ENCODE assay signal across 1 cellular context in the genomic region with DNA sequence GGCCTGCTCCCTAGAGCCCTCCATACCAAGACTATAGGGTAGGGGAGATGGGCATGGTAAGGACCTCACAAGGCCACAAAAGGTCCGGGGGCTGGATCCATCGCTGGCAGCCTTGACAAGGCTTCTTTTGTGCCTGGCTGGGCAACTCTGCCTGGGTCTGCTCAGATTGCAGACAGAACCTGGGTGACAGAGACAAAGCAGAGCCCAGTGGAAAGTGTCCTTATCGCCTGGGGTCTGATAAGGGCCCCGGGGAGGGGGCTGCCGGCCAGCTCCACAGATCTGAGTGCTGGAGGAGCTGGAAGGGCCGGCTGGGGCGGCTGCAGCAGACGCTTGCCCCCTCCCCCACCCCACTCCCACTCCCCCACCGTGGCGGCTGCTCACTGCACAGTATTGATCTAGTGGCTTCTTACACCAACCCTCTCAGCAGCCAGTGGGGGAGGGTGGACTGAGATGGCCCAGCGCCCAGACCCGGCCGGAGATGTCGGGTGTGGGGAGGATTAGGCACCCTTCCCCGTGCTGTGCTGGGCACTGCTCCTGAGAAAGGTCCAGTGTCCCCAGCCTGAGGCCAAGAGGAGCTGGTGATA.
TF ChIP-seq lines count a peak whose summit lies in the region.

No MANE protein-coding gene starts in this region.

TF ChIP-seq in HepG2, 621 proteins besides CTCF, POLR2A, EP300 and RAD21 (continued from another document and continues in another):
- TF ChIP-seq, protein P1, sequence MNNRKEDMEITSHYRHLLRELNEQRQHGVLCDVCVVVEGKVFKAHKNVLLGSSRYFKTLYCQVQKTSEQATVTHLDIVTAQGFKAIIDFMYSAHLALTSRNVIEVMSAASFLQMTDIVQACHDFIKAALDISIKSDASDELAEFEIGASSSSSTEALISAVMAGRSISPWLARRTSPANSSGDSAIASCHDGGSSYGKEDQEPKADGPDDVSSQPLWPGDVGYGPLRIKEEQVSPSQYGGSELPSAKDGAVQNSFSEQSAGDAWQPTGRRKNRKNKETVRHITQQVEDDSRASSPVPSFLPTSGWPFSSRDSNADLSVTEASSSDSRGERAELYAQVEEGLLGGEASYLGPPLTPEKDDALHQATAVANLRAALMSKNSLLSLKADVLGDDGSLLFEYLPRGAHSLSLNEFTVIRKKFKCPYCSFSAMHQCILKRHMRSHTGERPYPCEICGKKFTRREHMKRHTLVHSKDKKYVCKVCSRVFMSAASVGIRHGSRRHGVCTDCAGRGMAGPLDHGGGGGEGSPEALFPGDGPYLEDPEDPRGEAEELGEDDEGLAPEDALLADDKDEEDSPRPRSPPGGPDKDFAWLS (CRISPR knock-in tag; IDR thresholded peaks at IDR 0.05; ENCODE audit: borderline replicate concordance): no peak
- TF ChIP-seq CHD2 (IDR thresholded peaks at IDR 0.05; ENCODE audit: low read depth, low read length): no peak
- TF ChIP-seq, protein P2, sequence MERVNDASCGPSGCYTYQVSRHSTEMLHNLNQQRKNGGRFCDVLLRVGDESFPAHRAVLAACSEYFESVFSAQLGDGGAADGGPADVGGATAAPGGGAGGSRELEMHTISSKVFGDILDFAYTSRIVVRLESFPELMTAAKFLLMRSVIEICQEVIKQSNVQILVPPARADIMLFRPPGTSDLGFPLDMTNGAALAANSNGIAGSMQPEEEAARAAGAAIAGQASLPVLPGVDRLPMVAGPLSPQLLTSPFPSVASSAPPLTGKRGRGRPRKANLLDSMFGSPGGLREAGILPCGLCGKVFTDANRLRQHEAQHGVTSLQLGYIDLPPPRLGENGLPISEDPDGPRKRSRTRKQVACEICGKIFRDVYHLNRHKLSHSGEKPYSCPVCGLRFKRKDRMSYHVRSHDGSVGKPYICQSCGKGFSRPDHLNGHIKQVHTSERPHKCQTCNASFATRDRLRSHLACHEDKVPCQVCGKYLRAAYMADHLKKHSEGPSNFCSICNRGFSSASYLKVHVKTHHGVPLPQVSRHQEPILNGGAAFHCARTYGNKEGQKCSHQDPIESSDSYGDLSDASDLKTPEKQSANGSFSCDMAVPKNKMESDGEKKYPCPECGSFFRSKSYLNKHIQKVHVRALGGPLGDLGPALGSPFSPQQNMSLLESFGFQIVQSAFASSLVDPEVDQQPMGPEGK (CRISPR knock-in tag; IDR thresholded peaks at IDR 0.05): peak; percentile 48; the same call in 1 of the 2 replicates
- no peak for TF ChIP-seq ZNF530 (CRISPR knock-in tag; IDR thresholded peaks at IDR 0.05; ENCODE audit: low read depth)
- TF ChIP-seq, protein P3, sequence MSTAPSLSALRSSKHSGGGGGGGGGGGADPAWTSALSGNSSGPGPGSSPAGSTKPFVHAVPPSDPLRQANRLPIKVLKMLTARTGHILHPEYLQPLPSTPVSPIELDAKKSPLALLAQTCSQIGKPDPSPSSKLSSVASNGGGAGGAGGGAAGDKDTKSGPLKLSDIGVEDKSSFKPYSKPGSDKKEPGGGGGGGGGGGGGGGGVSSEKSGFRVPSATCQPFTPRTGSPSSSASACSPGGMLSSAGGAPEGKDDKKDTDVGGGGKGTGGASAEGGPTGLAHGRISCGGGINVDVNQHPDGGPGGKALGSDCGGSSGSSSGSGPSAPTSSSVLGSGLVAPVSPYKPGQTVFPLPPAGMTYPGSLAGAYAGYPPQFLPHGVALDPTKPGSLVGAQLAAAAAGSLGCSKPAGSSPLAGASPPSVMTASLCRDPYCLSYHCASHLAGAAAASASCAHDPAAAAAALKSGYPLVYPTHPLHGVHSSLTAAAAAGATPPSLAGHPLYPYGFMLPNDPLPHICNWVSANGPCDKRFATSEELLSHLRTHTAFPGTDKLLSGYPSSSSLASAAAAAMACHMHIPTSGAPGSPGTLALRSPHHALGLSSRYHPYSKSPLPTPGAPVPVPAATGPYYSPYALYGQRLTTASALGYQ (CRISPR knock-in tag; IDR thresholded peaks at IDR 0.05): no peak
- no peak for TF ChIP-seq BHLHE40 (IDR thresholded peaks at IDR 0.05; ENCODE audit: low read length)
- no peak for TF ChIP-seq KLF13 (CRISPR knock-in tag; IDR thresholded peaks at IDR 0.05)
- no peak for TF ChIP-seq ZNF660 (CRISPR knock-in tag; IDR thresholded peaks at IDR 0.05; ENCODE audit: borderline replicate concordance, low read depth)
- TF ChIP-seq NR2C2 (CRISPR knock-in tag; IDR thresholded peaks at IDR 0.05; ENCODE audit: borderline replicate concordance): no peak
- no peak for TF ChIP-seq FOXK2 (IDR thresholded peaks at IDR 0.05)
- TF ChIP-seq HNRNPUL1 (IDR thresholded peaks at IDR 0.05; ENCODE audit: low read depth, low read length): no peak
- 0 out of 2 replicates have a peak, but pooled peaks have one; percentile 32 for TF ChIP-seq GATAD2A (CRISPR knock-in tag; IDR thresholded peaks at IDR 0.05)
- no peak for TF ChIP-seq ZSCAN12 (CRISPR knock-in tag; IDR thresholded peaks at IDR 0.05)
- TF ChIP-seq HMG20B (CRISPR knock-in tag; conservative IDR thresholded peaks at IDR 0.05): no peak; the same call in 1 of the 2 replicates
- TF ChIP-seq, protein P4, sequence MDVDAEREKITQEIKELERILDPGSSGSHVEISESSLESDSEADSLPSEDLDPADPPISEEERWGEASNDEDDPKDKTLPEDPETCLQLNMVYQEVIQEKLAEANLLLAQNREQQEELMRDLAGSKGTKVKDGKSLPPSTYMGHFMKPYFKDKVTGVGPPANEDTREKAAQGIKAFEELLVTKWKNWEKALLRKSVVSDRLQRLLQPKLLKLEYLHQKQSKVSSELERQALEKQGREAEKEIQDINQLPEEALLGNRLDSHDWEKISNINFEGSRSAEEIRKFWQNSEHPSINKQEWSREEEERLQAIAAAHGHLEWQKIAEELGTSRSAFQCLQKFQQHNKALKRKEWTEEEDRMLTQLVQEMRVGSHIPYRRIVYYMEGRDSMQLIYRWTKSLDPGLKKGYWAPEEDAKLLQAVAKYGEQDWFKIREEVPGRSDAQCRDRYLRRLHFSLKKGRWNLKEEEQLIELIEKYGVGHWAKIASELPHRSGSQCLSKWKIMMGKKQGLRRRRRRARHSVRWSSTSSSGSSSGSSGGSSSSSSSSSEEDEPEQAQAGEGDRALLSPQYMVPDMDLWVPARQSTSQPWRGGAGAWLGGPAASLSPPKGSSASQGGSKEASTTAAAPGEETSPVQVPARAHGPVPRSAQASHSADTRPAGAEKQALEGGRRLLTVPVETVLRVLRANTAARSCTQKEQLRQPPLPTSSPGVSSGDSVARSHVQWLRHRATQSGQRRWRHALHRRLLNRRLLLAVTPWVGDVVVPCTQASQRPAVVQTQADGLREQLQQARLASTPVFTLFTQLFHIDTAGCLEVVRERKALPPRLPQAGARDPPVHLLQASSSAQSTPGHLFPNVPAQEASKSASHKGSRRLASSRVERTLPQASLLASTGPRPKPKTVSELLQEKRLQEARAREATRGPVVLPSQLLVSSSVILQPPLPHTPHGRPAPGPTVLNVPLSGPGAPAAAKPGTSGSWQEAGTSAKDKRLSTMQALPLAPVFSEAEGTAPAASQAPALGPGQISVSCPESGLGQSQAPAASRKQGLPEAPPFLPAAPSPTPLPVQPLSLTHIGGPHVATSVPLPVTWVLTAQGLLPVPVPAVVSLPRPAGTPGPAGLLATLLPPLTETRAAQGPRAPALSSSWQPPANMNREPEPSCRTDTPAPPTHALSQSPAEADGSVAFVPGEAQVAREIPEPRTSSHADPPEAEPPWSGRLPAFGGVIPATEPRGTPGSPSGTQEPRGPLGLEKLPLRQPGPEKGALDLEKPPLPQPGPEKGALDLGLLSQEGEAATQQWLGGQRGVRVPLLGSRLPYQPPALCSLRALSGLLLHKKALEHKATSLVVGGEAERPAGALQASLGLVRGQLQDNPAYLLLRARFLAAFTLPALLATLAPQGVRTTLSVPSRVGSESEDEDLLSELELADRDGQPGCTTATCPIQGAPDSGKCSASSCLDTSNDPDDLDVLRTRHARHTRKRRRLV (CRISPR knock-in tag; IDR thresholded peaks at IDR 0.05): no peak
- peak; percentile 10; the same call in 1 of the 2 replicates for TF ChIP-seq ZFY (CRISPR knock-in tag; IDR thresholded peaks at IDR 0.05)
- no peak for TF ChIP-seq MAFK (conservative IDR thresholded peaks at IDR 0.05 in 1 of 2, IDR thresholded peaks at IDR 0.05 in 1 of 2; ENCODE audit: low read length in 2 of 2)
- no peak for TF ChIP-seq HNF4G (IDR thresholded peaks at IDR 0.05; ENCODE audit: borderline replicate concordance, low read depth, low read length)
- TF ChIP-seq HNF4G (CRISPR knock-in tag; IDR thresholded peaks at IDR 0.05; ENCODE audit: borderline replicate concordance, low read depth): no peak
- TF ChIP-seq SIN3B (IDR thresholded peaks at IDR 0.05; ENCODE audit: low read length): no peak
- TF ChIP-seq ZNF775 (CRISPR knock-in tag; IDR thresholded peaks at IDR 0.05; ENCODE audit: borderline replicate concordance): no peak
- TF ChIP-seq, protein P5, sequence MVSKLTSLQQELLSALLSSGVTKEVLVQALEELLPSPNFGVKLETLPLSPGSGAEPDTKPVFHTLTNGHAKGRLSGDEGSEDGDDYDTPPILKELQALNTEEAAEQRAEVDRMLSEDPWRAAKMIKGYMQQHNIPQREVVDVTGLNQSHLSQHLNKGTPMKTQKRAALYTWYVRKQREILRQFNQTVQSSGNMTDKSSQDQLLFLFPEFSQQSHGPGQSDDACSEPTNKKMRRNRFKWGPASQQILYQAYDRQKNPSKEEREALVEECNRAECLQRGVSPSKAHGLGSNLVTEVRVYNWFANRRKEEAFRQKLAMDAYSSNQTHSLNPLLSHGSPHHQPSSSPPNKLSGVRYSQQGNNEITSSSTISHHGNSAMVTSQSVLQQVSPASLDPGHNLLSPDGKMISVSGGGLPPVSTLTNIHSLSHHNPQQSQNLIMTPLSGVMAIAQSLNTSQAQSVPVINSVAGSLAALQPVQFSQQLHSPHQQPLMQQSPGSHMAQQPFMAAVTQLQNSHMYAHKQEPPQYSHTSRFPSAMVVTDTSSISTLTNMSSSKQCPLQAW (CRISPR knock-in tag; IDR thresholded peaks at IDR 0.05): no peak
- TF ChIP-seq ZNF619 (CRISPR knock-in tag; IDR thresholded peaks at IDR 0.05): no peak
- no peak for TF ChIP-seq ZNF235 (CRISPR knock-in tag; IDR thresholded peaks at IDR 0.05; ENCODE audit: borderline replicate concordance)
- TF ChIP-seq SMAD1 (CRISPR knock-in tag; IDR thresholded peaks at IDR 0.05; ENCODE audit: borderline replicate concordance, low read depth): no peak
- peak; percentile 76; the same call in 1 of the 2 replicates for TF ChIP-seq ONECUT2 (CRISPR knock-in tag; IDR thresholded peaks at IDR 0.05)
- no peak for TF ChIP-seq JUND (CRISPR knock-in tag; IDR thresholded peaks at IDR 0.05)
- no peak for TF ChIP-seq IRX3 (CRISPR knock-in tag; IDR thresholded peaks at IDR 0.05; ENCODE audit: borderline replicate concordance, low read depth)
- TF ChIP-seq GABPB1 (CRISPR knock-in tag; IDR thresholded peaks at IDR 0.05): no peak
- TF ChIP-seq MEF2D (CRISPR knock-in tag; IDR thresholded peaks at IDR 0.05): no peak
- no peak for TF ChIP-seq TP53 (CRISPR knock-in tag; conservative IDR thresholded peaks at IDR 0.05)
- peak; percentile 9; the same call in 1 of the 2 replicates for TF ChIP-seq FOXA3 (CRISPR knock-in tag; IDR thresholded peaks at IDR 0.05)
- TF ChIP-seq SRSF1 (optimal IDR thresholded peaks at IDR 0.05; ENCODE audit: low read depth, low read length): peak; percentile 16
- TF ChIP-seq FOXJ3 (CRISPR knock-in tag; IDR thresholded peaks at IDR 0.05; ENCODE audit: borderline replicate concordance): no peak
- TF ChIP-seq, protein P6, sequence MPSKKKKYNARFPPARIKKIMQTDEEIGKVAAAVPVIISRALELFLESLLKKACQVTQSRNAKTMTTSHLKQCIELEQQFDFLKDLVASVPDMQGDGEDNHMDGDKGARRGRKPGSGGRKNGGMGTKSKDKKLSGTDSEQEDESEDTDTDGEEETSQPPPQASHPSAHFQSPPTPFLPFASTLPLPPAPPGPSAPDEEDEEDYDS (CRISPR knock-in tag; IDR thresholded peaks at IDR 0.05): no peak
- TF ChIP-seq, protein P7, sequence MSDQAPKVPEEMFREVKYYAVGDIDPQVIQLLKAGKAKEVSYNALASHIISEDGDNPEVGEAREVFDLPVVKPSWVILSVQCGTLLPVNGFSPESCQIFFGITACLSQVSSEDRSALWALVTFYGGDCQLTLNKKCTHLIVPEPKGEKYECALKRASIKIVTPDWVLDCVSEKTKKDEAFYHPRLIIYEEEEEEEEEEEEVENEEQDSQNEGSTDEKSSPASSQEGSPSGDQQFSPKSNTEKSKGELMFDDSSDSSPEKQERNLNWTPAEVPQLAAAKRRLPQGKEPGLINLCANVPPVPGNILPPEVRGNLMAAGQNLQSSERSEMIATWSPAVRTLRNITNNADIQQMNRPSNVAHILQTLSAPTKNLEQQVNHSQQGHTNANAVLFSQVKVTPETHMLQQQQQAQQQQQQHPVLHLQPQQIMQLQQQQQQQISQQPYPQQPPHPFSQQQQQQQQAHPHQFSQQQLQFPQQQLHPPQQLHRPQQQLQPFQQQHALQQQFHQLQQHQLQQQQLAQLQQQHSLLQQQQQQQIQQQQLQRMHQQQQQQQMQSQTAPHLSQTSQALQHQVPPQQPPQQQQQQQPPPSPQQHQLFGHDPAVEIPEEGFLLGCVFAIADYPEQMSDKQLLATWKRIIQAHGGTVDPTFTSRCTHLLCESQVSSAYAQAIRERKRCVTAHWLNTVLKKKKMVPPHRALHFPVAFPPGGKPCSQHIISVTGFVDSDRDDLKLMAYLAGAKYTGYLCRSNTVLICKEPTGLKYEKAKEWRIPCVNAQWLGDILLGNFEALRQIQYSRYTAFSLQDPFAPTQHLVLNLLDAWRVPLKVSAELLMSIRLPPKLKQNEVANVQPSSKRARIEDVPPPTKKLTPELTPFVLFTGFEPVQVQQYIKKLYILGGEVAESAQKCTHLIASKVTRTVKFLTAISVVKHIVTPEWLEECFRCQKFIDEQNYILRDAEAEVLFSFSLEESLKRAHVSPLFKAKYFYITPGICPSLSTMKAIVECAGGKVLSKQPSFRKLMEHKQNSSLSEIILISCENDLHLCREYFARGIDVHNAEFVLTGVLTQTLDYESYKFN (CRISPR knock-in tag; conservative IDR thresholded peaks at IDR 0.05): 0 out of 2 replicates have a peak, but pooled peaks have one; percentile 21
- no peak for TF ChIP-seq ZNF230 (CRISPR knock-in tag; IDR thresholded peaks at IDR 0.05)
- TF ChIP-seq, protein P8, sequence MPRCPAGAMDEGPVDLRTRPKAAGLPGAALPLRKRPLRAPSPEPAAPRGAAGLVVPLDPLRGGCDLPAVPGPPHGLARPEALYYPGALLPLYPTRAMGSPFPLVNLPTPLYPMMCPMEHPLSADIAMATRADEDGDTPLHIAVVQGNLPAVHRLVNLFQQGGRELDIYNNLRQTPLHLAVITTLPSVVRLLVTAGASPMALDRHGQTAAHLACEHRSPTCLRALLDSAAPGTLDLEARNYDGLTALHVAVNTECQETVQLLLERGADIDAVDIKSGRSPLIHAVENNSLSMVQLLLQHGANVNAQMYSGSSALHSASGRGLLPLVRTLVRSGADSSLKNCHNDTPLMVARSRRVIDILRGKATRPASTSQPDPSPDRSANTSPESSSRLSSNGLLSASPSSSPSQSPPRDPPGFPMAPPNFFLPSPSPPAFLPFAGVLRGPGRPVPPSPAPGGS (CRISPR knock-in tag; IDR thresholded peaks at IDR 0.05): no peak
- TF ChIP-seq, protein P9, sequence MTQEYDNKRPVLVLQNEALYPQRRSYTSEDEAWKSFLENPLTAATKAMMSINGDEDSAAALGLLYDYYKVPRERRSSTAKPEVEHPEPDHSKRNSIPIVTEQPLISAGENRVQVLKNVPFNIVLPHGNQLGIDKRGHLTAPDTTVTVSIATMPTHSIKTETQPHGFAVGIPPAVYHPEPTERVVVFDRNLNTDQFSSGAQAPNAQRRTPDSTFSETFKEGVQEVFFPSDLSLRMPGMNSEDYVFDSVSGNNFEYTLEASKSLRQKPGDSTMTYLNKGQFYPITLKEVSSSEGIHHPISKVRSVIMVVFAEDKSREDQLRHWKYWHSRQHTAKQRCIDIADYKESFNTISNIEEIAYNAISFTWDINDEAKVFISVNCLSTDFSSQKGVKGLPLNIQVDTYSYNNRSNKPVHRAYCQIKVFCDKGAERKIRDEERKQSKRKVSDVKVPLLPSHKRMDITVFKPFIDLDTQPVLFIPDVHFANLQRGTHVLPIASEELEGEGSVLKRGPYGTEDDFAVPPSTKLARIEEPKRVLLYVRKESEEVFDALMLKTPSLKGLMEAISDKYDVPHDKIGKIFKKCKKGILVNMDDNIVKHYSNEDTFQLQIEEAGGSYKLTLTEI (CRISPR knock-in tag; conservative IDR thresholded peaks at IDR 0.05): no peak
- no peak for TF ChIP-seq ZNF563 (CRISPR knock-in tag; IDR thresholded peaks at IDR 0.05)
- TF ChIP-seq TCF7L2 (IDR thresholded peaks at IDR 0.05; ENCODE audit: low read depth, low read length): no peak
